ENCODE assay signal across 9 cellular contexts in the genomic region with DNA sequence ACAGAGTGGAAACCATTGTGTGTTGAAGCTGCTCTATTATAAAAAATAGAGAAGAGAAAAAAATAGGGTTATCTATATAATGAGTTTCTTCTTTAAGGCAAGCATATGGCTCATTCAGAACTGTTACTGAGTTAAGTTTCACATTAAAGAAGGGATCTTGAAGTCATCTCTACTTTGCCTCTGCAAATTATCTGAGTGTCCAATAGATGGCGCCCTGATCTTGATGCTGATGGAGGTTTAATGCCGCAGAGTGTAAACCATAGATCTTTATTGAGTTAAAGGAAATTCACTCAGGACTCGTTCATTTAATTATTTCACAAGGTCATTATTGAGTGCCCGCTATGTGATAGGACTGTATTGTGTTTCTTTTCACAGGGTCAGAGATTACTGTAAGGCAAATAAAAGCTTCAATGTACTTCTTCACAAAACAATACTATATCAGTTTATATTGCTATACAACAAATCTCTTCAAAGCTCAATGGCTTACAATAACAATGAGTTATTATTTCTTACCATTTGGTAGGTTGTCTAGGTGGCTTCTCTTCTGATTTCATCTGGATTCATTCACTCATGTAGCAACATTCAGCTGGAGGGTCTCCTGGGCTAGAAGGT.
A peak's percentile ranks its signal among the peaks of the same experiment; 100 is the strongest.
DNase-seq lines count a peak whose midpoint lies in the region; ATAC-seq, FAIRE-seq and TF ChIP-seq lines count a peak whose summit lies in the region.
"Had no signal": no experiment of that assay in that cellular context is flagged by ENCODE, and none has a peak within 500 bp of the region (broad histone marks: within the 10 kb centered on the region; RNA-seq: fewer than 3 reads in every experiment).

No MANE protein-coding gene starts in this region.

- DNase-seq in COLO829 (ENCODE audit: low spot score) (peak; percentile 72), M059J (ENCODE audit: low read depth) (peak; percentile 59), amniotic epithelial cell (ENCODE audit: low read depth) (peak; percentile 55), left lobe of liver (ENCODE audit: low spot score) (no peak), GM12892 (ENCODE audit: insufficient read length) (no peak)
- no peak for DNase-seq in T-helper 2 cell treated with Interferon-gamma antibody and Interleukin-4, amounts not matched to agents 5 μg/mL and 100 μg/mL, for 36 hours (ENCODE audit: low spot score)
- no peak for DNase-seq in naive thymus-derived CD4-positive, alpha-beta T cell

- no peaks in the 10 kb centered on the region for H3K9me3 Mint-ChIP-seq in T-helper 2 cell treated with Interferon-gamma antibody and Interleukin-4, amounts not matched to agents 5 μg/mL and 100 μg/mL, for 36 hours
- H3K9me3 Mint-ChIP-seq in naive thymus-derived CD4-positive, alpha-beta T cell, result peaks cover 1 to 26% (median 5%) of the 10 kb centered on the region in 11 donors

- ATAC-seq in GM18907 (IDR thresholded peaks at IDR 0.05; ENCODE audit: unreplicated experiment) (peak; percentile 83), left lobe of liver (peak; percentile 65)
- no peak for ATAC-seq in naive thymus-derived CD4-positive, alpha-beta T cell

- H3K4me1 ChIP-seq in naive thymus-derived CD4-positive, alpha-beta T cell (ENCODE audit: control insufficient read depth in 2 of 2, insufficient read depth in 2 of 2, low read length in 2 of 2), result no peaks in the 10 kb centered on the region

- no peaks in the 10 kb centered on the region for H3K9me3 ChIP-seq in naive thymus-derived CD4-positive, alpha-beta T cell (ENCODE audit: control insufficient read depth in 2 of 3, low read length in 3 of 3)

- POLR2A ChIA-PET in naive thymus-derived CD4-positive, alpha-beta T cell (lab: Charles Lee), result no interaction called here

- H3K36me3 Mint-ChIP-seq in T-helper 2 cell treated with Interferon-gamma antibody and Interleukin-4, amounts not matched to agents 5 μg/mL and 100 μg/mL, for 36 hours (ENCODE audit: low read depth), result no peaks in the 10 kb centered on the region
- H3K36me3 Mint-ChIP-seq in naive thymus-derived CD4-positive, alpha-beta T cell, result no peaks in the 10 kb centered on the region
- H3K36me3 Mint-ChIP-seq: memory B cell had no signal

- H3K4me1 Mint-ChIP-seq in T-helper 2 cell treated with Interferon-gamma antibody and Interleukin-4, amounts not matched to agents 5 μg/mL and 100 μg/mL, for 36 hours (ENCODE audit: low read depth), result peaks cover 3% of the 10 kb centered on the region
- peaks cover 0 to 3% (median 0%) of the 10 kb centered on the region in 7 donors for H3K4me1 Mint-ChIP-seq in naive thymus-derived CD4-positive, alpha-beta T cell
- H3K4me1 Mint-ChIP-seq: memory B cell had no signal

- no peak for TF ChIP-seq POLR2A in GM12892 (IDR thresholded peaks at IDR 0.05; ENCODE audit: low read depth, low read length)

- no peak overlapping the region for H3K4me3 Mint-ChIP-seq in T-helper 2 cell treated with Interferon-gamma antibody and Interleukin-4, amounts not matched to agents 5 μg/mL and 100 μg/mL, for 36 hours
- no peak overlapping the region for H3K4me3 Mint-ChIP-seq in naive thymus-derived CD4-positive, alpha-beta T cell
- H3K4me3 Mint-ChIP-seq: memory B cell had no signal

- no peak for FAIRE-seq in GM12892 (lab: Jason Lieb, UNC)

- H3K27me3 Mint-ChIP-seq in T-helper 2 cell treated with Interferon-gamma antibody and Interleukin-4, amounts not matched to agents 5 μg/mL and 100 μg/mL, for 36 hours (ENCODE audit: low read depth), result no peaks in the 10 kb centered on the region
- H3K27me3 Mint-ChIP-seq in naive thymus-derived CD4-positive, alpha-beta T cell, result peaks cover 0 to 8% (median 0%) of the 10 kb centered on the region in 5 donors

- no peaks in the 10 kb centered on the region for H3K36me3 ChIP-seq in naive thymus-derived CD4-positive, alpha-beta T cell (ENCODE audit: control insufficient read depth in 2 of 3, insufficient read depth in 3 of 3, low read length in 3 of 3)

- H3K27ac Mint-ChIP-seq in T-helper 2 cell treated with Interferon-gamma antibody and Interleukin-4, amounts not matched to agents 5 μg/mL and 100 μg/mL, for 36 hours, result no peak overlapping the region
- no peak overlapping the region for H3K27ac Mint-ChIP-seq in naive thymus-derived CD4-positive, alpha-beta T cell
- H3K27ac Mint-ChIP-seq: memory B cell had no signal

- CTCF ChIA-PET in naive thymus-derived CD4-positive, alpha-beta T cell (lab: Charles Lee), result no interaction called here

- no peak overlapping the region for H3K27ac ChIP-seq in naive thymus-derived CD4-positive, alpha-beta T cell (ENCODE audit: low read depth, low read length)

- no peak overlapping the region for H3K4me3 ChIP-seq in naive thymus-derived CD4-positive, alpha-beta T cell (ENCODE audit: low read length)

- intact Hi-C loops in naive thymus-derived CD4-positive, alpha-beta T cell (cut with micrococcal nuclease), result no loop called here

- no peaks in the 10 kb centered on the region for H3K27me3 ChIP-seq in naive thymus-derived CD4-positive, alpha-beta T cell (ENCODE audit: control insufficient read depth in 2 of 2, insufficient read depth in 2 of 2, low read length in 2 of 2)

Comparison
In these comparisons a context has a peak if more than half of its experiments do, and no peak if none do; other contexts are left out.
1. DNase-seq: peak in COLO829 (single experiment), M059J (single experiment) and amniotic epithelial cell (single experiment); none in left lobe of liver (single experiment), T-helper 2 cell treated with Interferon-gamma antibody and Interleukin-4, amounts not matched to agents 5 μg/mL and 100 μg/mL, for 36 hours (single experiment), naive thymus-derived CD4-positive, alpha-beta T cell (0 of 9) and GM12892 (single experiment).